Comparison of ENCODE assay signal across 19 cellular contexts in genomic region chr6:159525445-159526031, GRCh38.
DNase-seq lines count a peak whose midpoint lies in the region; ATAC-seq and TF ChIP-seq lines count a peak whose summit lies in the region.
"Had no signal": no experiment of that assay in that cellular context is flagged by ENCODE, and none has a peak within 500 bp of the region (broad histone marks: within the 10 kb centered on the region; RNA-seq: fewer than 3 reads in every experiment).

No MANE protein-coding gene starts in this region.

- H3K27me3 ChIP-seq in left lung (no peaks in the 10 kb centered on the region), upper lobe of right lung (no peaks in the 10 kb centered on the region)
- H3K27me3 ChIP-seq: Peyer's patch had no signal

- peak; percentile 89 for ATAC-seq in left lung
- ATAC-seq in upper lobe of right lung = peak; percentile 72
- no peak for ATAC-seq in GM21737 (IDR thresholded peaks at IDR 0.05; ENCODE audit: unreplicated experiment)
- ATAC-seq: HCT116, Right ventricle myocardium inferior had no signal

- TF ChIP-seq CTCF in left lung (IDR thresholded peaks at IDR 0.05) = no peak
- no peak for TF ChIP-seq CTCF in upper lobe of right lung (IDR thresholded peaks at IDR 0.05)

- no peaks in the 10 kb centered on the region for H3K9me3 ChIP-seq in left lung
- H3K9me3 ChIP-seq in upper lobe of right lung = no peaks in the 10 kb centered on the region
- H3K9me3 ChIP-seq: Peyer's patch had no signal

- intact Hi-C loops in left lung (cut with DNase I) (no loop called here), upper lobe of right lung (cut with DNase I) (no loop called here)

- peak; percentile 34 to 54 for DNase-seq in NOMO-1 (lab: John Stamatoyannopoulos, UW; ENCODE audit: unreplicated experiment in 2 of 2)
- no peak for DNase-seq in NOMO-1 treated with dmso at 0.1 percent for 144 hours (lab: John Stamatoyannopoulos, UW; ENCODE audit: unreplicated experiment)
- peak; percentile 24 for DNase-seq in NOMO-1 treated with DMSO at 0.1 percent for 48 hours (lab: John Stamatoyannopoulos, UW; ENCODE audit: unreplicated experiment)
- DNase-seq in left lung = no peak
- no peak for DNase-seq in upper lobe of right lung
- DNase-seq in AML-193 (lab: John Stamatoyannopoulos, UW) = no peak
- DNase-seq in NCI-H1436 treated with DMSO at 0.1 percent for 48 hours (lab: John Stamatoyannopoulos, UW) = no peak
- DNase-seq: CD8-positive, alpha-beta memory T cell; DMS79; IMR-90; NCI-H1048; NCI-H146; NCI-H2081; NCI-H748 treated with DMSO at 0.1 percent for 48 hours; Peyer's patch had no signal

- H3K27ac ChIP-seq in left lung = no peak overlapping the region
- no peak overlapping the region for H3K27ac ChIP-seq in upper lobe of right lung
- H3K27ac ChIP-seq: 22Rv1, Peyer's patch had no signal

- H3K4me3 ChIP-seq in left lung (no peak overlapping the region), upper lobe of right lung (no peak overlapping the region)
- H3K4me3 ChIP-seq: Peyer's patch had no signal

- H3K4me1 ChIP-seq in left lung (peaks cover 0 to 3% of the 10 kb centered on the region in 2 donors), upper lobe of right lung (no peaks in the 10 kb centered on the region)
- H3K4me1 ChIP-seq: Peyer's patch had no signal

- no peaks in the 10 kb centered on the region for H3K36me3 ChIP-seq in left lung
- no peaks in the 10 kb centered on the region for H3K36me3 ChIP-seq in upper lobe of right lung
- H3K36me3 ChIP-seq: Peyer's patch had no signal

Comparison
In these comparisons a context has a peak if more than half of its experiments do, and no peak if none do; other contexts are left out.
1. DNase-seq: peak in NOMO-1 (2 of 2) and NOMO-1 treated with DMSO at 0.1 percent for 48 hours (single experiment); none in NOMO-1 treated with dmso at 0.1 percent for 144 hours (single experiment), left lung (0 of 2), upper lobe of right lung (single experiment), AML-193 (0 of 2) and NCI-H1436 treated with DMSO at 0.1 percent for 48 hours (single experiment).